Comparison of ENCODE assay signal across 8 cellular contexts in genomic region chr17:8289103-8289397, GRCh38. TPM values are rescaled to one million over a fixed set of nuclear protein-coding genes. Genes with fewer than 3 reads are reported as not detected.
DNase-seq lines count a peak whose midpoint lies in the region; ATAC-seq and TF ChIP-seq lines count a peak whose summit lies in the region.

No MANE protein-coding gene starts in this region.

- no peaks in the 10 kb centered on the region for H3K27me3 Mint-ChIP-seq in activated naive CD4-positive, alpha-beta T cell treated with anti-CD3 and anti-CD28 coated beads, Interleukin-2, amount 50 U/mL, for 24 hours
- H3K27me3 Mint-ChIP-seq in T-helper 17 cell: no peaks in the 10 kb centered on the region
- H3K27me3 Mint-ChIP-seq in progenitor cell of endocrine pancreas: no peaks in the 10 kb centered on the region

- H3K27me3 ChIP-seq in fibroblast of lung (ENCODE audit: control insufficient read depth, insufficient read depth, low read length): no peaks in the 10 kb centered on the region

- DNase-seq in activated naive CD4-positive, alpha-beta T cell treated with Interleukin-2 at 50 U/mL for 16 hours: no peak
- DNase-seq in T-helper 17 cell: peak; percentile 22 to 50 (median 47)
- no peak for DNase-seq in fibroblast of lung (ENCODE audit: low read depth in 2 of 2)
- DNase-seq in progenitor cell of endocrine pancreas (ENCODE audit: low spot score, unreplicated experiment): no peak
- no peak for DNase-seq in NCI-H1417 (lab: John Stamatoyannopoulos, UW)
- no peak for DNase-seq in NCI-H1417 treated with DMSO at 0.1 percent for 48 hours (lab: John Stamatoyannopoulos, UW)
- no peak for DNase-seq in activated effector memory CD4-positive, alpha-beta T cell treated with Interleukin-2 at 50 U/mL for 16 hours

- H3K9ac ChIP-seq in fibroblast of lung (ENCODE audit: insufficient read depth, low read length): peak overlapping the region; percentile 80

- peak overlapping the region; percentile 71 to 92 (median 79) for H3K4me3 ChIP-seq in fibroblast of lung (replicated peaks in 1 of 4; ENCODE audit: control extremely low read depth in 1 of 4, insufficient read depth in 1 of 4, low read depth in 3 of 4, low read length in 4 of 4)

- no peaks in the 10 kb centered on the region for H3K9me3 Mint-ChIP-seq in activated naive CD4-positive, alpha-beta T cell treated with anti-CD3 and anti-CD28 coated beads, Interleukin-2, amount 50 U/mL, for 24 hours
- H3K9me3 Mint-ChIP-seq in progenitor cell of endocrine pancreas (ENCODE audit: low read depth): no peaks in the 10 kb centered on the region

- H3K4me3 Mint-ChIP-seq in activated naive CD4-positive, alpha-beta T cell treated with anti-CD3 and anti-CD28 coated beads, Interleukin-2, amount 50 U/mL, for 24 hours: peak overlapping the region; percentile 94
- peak overlapping the region; percentile 94 for H3K4me3 Mint-ChIP-seq in T-helper 17 cell
- H3K4me3 Mint-ChIP-seq in progenitor cell of endocrine pancreas (ENCODE audit: low read depth): peak overlapping the region; percentile 89

- H2AFZ ChIP-seq in fibroblast of lung (ENCODE audit: low read length): peak overlapping the region; percentile 80

- peak overlapping the region; percentile 97 for H3K4me2 ChIP-seq in fibroblast of lung (ENCODE audit: extremely low read depth, insufficient read depth, low read length)

- H3K9me3 ChIP-seq in T-helper 17 cell (ENCODE audit: control insufficient read depth, low read length, poor library complexity, severe bottlenecking) (no peaks in the 10 kb centered on the region), fibroblast of lung (ENCODE audit: control insufficient read depth, insufficient read depth, low read depth, low read length) (no peaks in the 10 kb centered on the region)

- H3K79me2 ChIP-seq in fibroblast of lung (ENCODE audit: control insufficient read depth, insufficient read depth, low read length): peaks cover 4% of the 10 kb centered on the region

- peaks cover 38% of the 10 kb centered on the region for H3K4me1 Mint-ChIP-seq in activated naive CD4-positive, alpha-beta T cell treated with anti-CD3 and anti-CD28 coated beads, Interleukin-2, amount 50 U/mL, for 24 hours
- peaks cover 30% of the 10 kb centered on the region for H3K4me1 Mint-ChIP-seq in T-helper 17 cell
- H3K4me1 Mint-ChIP-seq in progenitor cell of endocrine pancreas (ENCODE audit: low read depth): peaks cover 12% of the 10 kb centered on the region

- peaks cover 1% of the 10 kb centered on the region for H3K36me3 Mint-ChIP-seq in activated naive CD4-positive, alpha-beta T cell treated with anti-CD3 and anti-CD28 coated beads, Interleukin-2, amount 50 U/mL, for 24 hours
- H3K36me3 Mint-ChIP-seq in T-helper 17 cell (ENCODE audit: low read depth) (no peaks in the 10 kb centered on the region), progenitor cell of endocrine pancreas (ENCODE audit: insufficient read depth) (peaks cover 1% of the 10 kb centered on the region)

- H4K20me1 ChIP-seq in fibroblast of lung (ENCODE audit: control insufficient read depth, extremely low read depth, insufficient read depth, low read length): no peaks in the 10 kb centered on the region

- H3K27ac ChIP-seq in fibroblast of lung (ENCODE audit: insufficient read depth, low read length): peak overlapping the region; percentile 89

- TF ChIP-seq CTCF in fibroblast of lung (conservative IDR thresholded peaks at IDR 0.05 in 1 of 2, IDR thresholded peaks at IDR 0.05 in 1 of 2; ENCODE audit: low read depth in 1 of 2, low read length in 2 of 2): no peak
- no peak for TF ChIP-seq CTCF in progenitor cell of endocrine pancreas (IDR thresholded peaks at IDR 0.05; ENCODE audit: unreplicated experiment)

- H3K27ac Mint-ChIP-seq in activated naive CD4-positive, alpha-beta T cell treated with anti-CD3 and anti-CD28 coated beads, Interleukin-2, amount 50 U/mL, for 24 hours: peak overlapping the region; percentile 97
- H3K27ac Mint-ChIP-seq in T-helper 17 cell (peak overlapping the region; percentile 94), progenitor cell of endocrine pancreas (peak overlapping the region; percentile 88)

- ATAC-seq in T-helper 17 cell: no peak

- peaks cover 8% of the 10 kb centered on the region for H3K4me1 ChIP-seq in fibroblast of lung (ENCODE audit: control insufficient read depth, extremely low read depth, insufficient read depth, low read length)

- H3K36me3 ChIP-seq in fibroblast of lung (ENCODE audit: control insufficient read depth, insufficient read depth, low read length): peaks cover 2% of the 10 kb centered on the region

RNA-seq across cellular contexts. Expression of gene RANGRF, which starts 0.6 kb away (rescaled TPM):
- total RNA-seq in T-helper 17 cell (10 to 100 TPM; 27.0 to 36.2 TPM), fibroblast of lung (12.1 and 15.4 TPM in 2 replicates), progenitor cell of endocrine pancreas (31.2 and 33.6 TPM in 2 replicates)
- polyA plus RNA-seq in fibroblast of lung: 19.8 and 25.9 TPM in 2 replicates
- 26.8 and 36.7 TPM in 2 replicates for polyA plus RNA-seq in fibroblast of lung (2012)
- polyA minus RNA-seq in fibroblast of lung (ENCODE audit: low replicate concordance): 26.5 and 32.8 TPM in 2 replicates

RNA-seq across cellular contexts. Expression of gene SLC25A35, which starts 6.2 kb away (rescaled TPM):
- total RNA-seq in T-helper 17 cell: 1 to 10 TPM; 8.3 to 8.7 TPM
- 0.77 and 1.7 TPM in 2 replicates for total RNA-seq in fibroblast of lung
- 1.1 and 2.7 TPM in 2 replicates for polyA plus RNA-seq in fibroblast of lung
- polyA plus RNA-seq in fibroblast of lung (2012): 2.1 and 4.7 TPM in 2 replicates
- 12.3 and 14.7 TPM in 2 replicates for polyA minus RNA-seq in fibroblast of lung (ENCODE audit: low replicate concordance)
- 4.2 TPM in 2 replicates for total RNA-seq in progenitor cell of endocrine pancreas

RNA-seq across cellular contexts. Expression of gene ARHGEF15, which starts 21.0 kb away (rescaled TPM):
- total RNA-seq in T-helper 17 cell (not detected), fibroblast of lung (not detected in 2 replicates), progenitor cell of endocrine pancreas (0.22 and 0.27 TPM in 2 replicates)
- polyA plus RNA-seq in fibroblast of lung: not detected in 2 replicates
- not detected in 2 replicates for polyA plus RNA-seq in fibroblast of lung (2012)
- polyA minus RNA-seq in fibroblast of lung (ENCODE audit: low replicate concordance): not detected in 2 replicates

RNA-seq across cellular contexts. Expression of gene PFAS, which starts 40.0 kb away (rescaled TPM):
- total RNA-seq in T-helper 17 cell (10 to 100 TPM; 21.1 to 27.0 TPM), fibroblast of lung (9.4 and 11.3 TPM in 2 replicates), progenitor cell of endocrine pancreas (110 and 112 TPM in 2 replicates)
- polyA plus RNA-seq in fibroblast of lung: 9.8 and 20.8 TPM in 2 replicates
- polyA plus RNA-seq in fibroblast of lung (2012): 11.6 and 25.2 TPM in 2 replicates
- polyA minus RNA-seq in fibroblast of lung (ENCODE audit: low replicate concordance): 58.3 and 243 TPM in 2 replicates

RNA-seq across cellular contexts. Expression of gene CTC1, which starts 41.2 kb away (rescaled TPM):
- 100 to 1,000 TPM; 218 TPM for total RNA-seq in T-helper 17 cell
- 4.6 and 5.0 TPM in 2 replicates for total RNA-seq in fibroblast of lung
- 4.7 and 6.9 TPM in 2 replicates for polyA plus RNA-seq in fibroblast of lung
- 5.5 and 5.9 TPM in 2 replicates for polyA plus RNA-seq in fibroblast of lung (2012)
- 17.6 and 41.4 TPM in 2 replicates for polyA minus RNA-seq in fibroblast of lung (ENCODE audit: low replicate concordance)
- 86.5 and 97.0 TPM in 2 replicates for total RNA-seq in progenitor cell of endocrine pancreas

Comparison
In these comparisons a context has a peak if more than half of its experiments do, and no peak if none do; other contexts are left out.
1. DNase-seq: peak in T-helper 17 cell (3 of 3); none in activated naive CD4-positive, alpha-beta T cell treated with Interleukin-2 at 50 U/mL for 16 hours (single experiment), fibroblast of lung (0 of 2), progenitor cell of endocrine pancreas (single experiment), NCI-H1417 (0 of 3), NCI-H1417 treated with DMSO at 0.1 percent for 48 hours (single experiment) and activated effector memory CD4-positive, alpha-beta T cell treated with Interleukin-2 at 50 U/mL for 16 hours (single experiment).
2. Peak in every context shown above with its lines, with median percentiles within 50 percentile points of each other: H3K27ac Mint-ChIP-seq and H3K4me3 Mint-ChIP-seq.